Comparison of ENCODE assay signal across 10 cellular contexts in the genomic region with DNA sequence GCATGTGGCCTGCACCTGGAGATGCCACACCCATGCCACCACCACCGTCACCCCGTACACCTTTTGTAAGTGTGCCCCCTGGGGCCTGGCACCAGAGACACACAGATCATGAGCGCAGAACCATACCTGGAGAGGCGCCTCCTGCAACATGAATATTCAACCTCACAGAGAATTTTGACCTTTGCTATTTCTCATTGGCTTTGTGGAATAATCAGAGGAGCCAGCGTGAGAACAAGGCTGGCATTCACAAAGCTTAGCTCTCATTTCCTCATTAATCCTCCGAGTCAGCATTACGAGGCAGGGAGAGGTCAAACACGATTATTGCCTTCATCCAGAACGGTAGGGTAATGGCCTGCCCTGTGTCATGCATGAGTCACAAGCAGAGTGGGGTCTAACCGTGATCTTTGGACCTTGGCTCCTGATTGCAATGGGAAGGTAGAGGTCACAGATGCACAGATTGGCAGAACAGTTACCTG.
A peak's percentile ranks its signal among the peaks of the same experiment; 100 is the strongest.
DNase-seq lines count a peak whose midpoint lies in the region; ATAC-seq, FAIRE-seq and TF ChIP-seq lines count a peak whose summit lies in the region.
"Had no signal": no experiment of that assay in that cellular context is flagged by ENCODE, and none has a peak within 500 bp of the region (broad histone marks: within the 10 kb centered on the region; RNA-seq: fewer than 3 reads in every experiment).

No MANE protein-coding gene starts in this region.

- TF ChIP-seq RAD21 in K562 (CRISPR knock-in tag; conservative IDR thresholded peaks at IDR 0.05 in 1 of 2, IDR thresholded peaks at IDR 0.05 in 1 of 2) = no peak

- DNase-seq in HuH-7 (ENCODE audit: low spot score) (peak; percentile 66), K562 (ENCODE audit: extremely low read depth in 1 of 4, low spot score in 3 of 4) (no peak), left kidney (ENCODE audit: low read depth, low spot score) (peak; percentile 61), NCI-H510A (lab: John Stamatoyannopoulos, UW) (no peak), DMS79 (lab: John Stamatoyannopoulos, UW) (no peak)
- DNase-seq: activated effector memory CD4-positive, alpha-beta T cell treated with anti-CD3 and anti-CD28 coated beads, Interleukin-2, amount 50 U/mL, for 16 hours; heart right ventricle had no signal

- TF ChIP-seq POLR2A in K562 (conservative IDR thresholded peaks at IDR 0.05) = no peak

- TF ChIP-seq EP300 in K562 (IDR thresholded peaks at IDR 0.05; ENCODE audit: low read length) = no peak

- no peaks in the 10 kb centered on the region for H3K27me3 ChIP-seq in ACC112 (ENCODE audit: insufficient read depth, low read length)
- peaks cover 8 to 49% of the 10 kb centered on the region in 2 experiments for H3K27me3 ChIP-seq in K562 (ENCODE audit: control insufficient read depth in 2 of 2, insufficient read depth in 2 of 2, low read length in 2 of 2)
- H3K27me3 ChIP-seq: heart right ventricle had no signal

- POLR2A ChIA-PET in K562 (lab: Yijun Ruan, JAX) = no interaction called here

- H2AFZ ChIP-seq in ACC112 (ENCODE audit: low read length, unreplicated experiment) (no peak overlapping the region), K562 (ENCODE audit: low read depth, low read length) (no peak overlapping the region)

- peak overlapping the region; percentile 93 for H3K27ac ChIP-seq in ACC112 (ENCODE audit: low read depth, low read length)
- H3K27ac ChIP-seq in K562 (ENCODE audit: extremely low read depth, low read depth, low read length) = no peak overlapping the region

- no TSS peak for BruUV-seq in K562 (replicated peaks; lab: Mats Ljungman, UMichigan)

- ATAC-seq in K562 (no peak), HG03045 (IDR thresholded peaks at IDR 0.05; ENCODE audit: unreplicated experiment) (no peak), HG03378 (IDR thresholded peaks at IDR 0.05; ENCODE audit: unreplicated experiment) (no peak)

- intact Hi-C loops in K562 (cut with micrococcal nuclease) = no loop called here

- no peaks in the 10 kb centered on the region for H4K20me1 ChIP-seq in K562 (replicated peaks; ENCODE audit: control insufficient read depth, insufficient read depth, low read length)

- no peak for TF ChIP-seq CTCF in K562 (IDR thresholded peaks at IDR 0.05 in 2 of 3, conservative IDR thresholded peaks at IDR 0.05 in 1 of 3; ENCODE audit: insufficient read depth in 2 of 3, low read depth in 1 of 3, low read length in 3 of 3)

- CTCF ChIA-PET in K562 (lab: Yijun Ruan, JAX; ENCODE audit: low intra/inter-chr PET ratio) = no interaction called here

- H3K4me1 ChIP-seq in ACC112 (ENCODE audit: control insufficient read depth, insufficient read depth, low read length, unreplicated experiment) = peaks cover 27% of the 10 kb centered on the region
- no peaks in the 10 kb centered on the region for H3K4me1 ChIP-seq in K562 (replicated peaks in 1 of 2; ENCODE audit: control insufficient read depth in 2 of 2, insufficient read depth in 2 of 2, low read length in 2 of 2)

- H3K79me2 ChIP-seq in ACC112 (ENCODE audit: control insufficient read depth, insufficient read depth, low read length, unreplicated experiment) (no peaks in the 10 kb centered on the region), K562 (ENCODE audit: control insufficient read depth, insufficient read depth, low read length) (no peaks in the 10 kb centered on the region)

- H3K9me1 ChIP-seq in K562 (ENCODE audit: control insufficient read depth, insufficient read depth, low read length) = no peaks in the 10 kb centered on the region

- H3K9ac ChIP-seq in K562 (ENCODE audit: insufficient read depth in 1 of 2, low read depth in 2 of 2, low read length in 2 of 2) = no peak overlapping the region

- no peaks in the 10 kb centered on the region for H3K9me3 ChIP-seq in K562 (replicated peaks; ENCODE audit: control insufficient read depth, insufficient read depth, low read depth, low read length)

- no peak for FAIRE-seq in K562 (lab: Jason Lieb, UNC)

- no peak overlapping the region for H3K4me2 ChIP-seq in K562 (ENCODE audit: insufficient read depth, low read length)

- no peaks in the 10 kb centered on the region for H3K36me3 ChIP-seq in ACC112 (ENCODE audit: insufficient read depth, low read length)
- no peaks in the 10 kb centered on the region for H3K36me3 ChIP-seq in K562 (ENCODE audit: control insufficient read depth, insufficient read depth, low read length)
- H3K36me3 ChIP-seq: heart right ventricle had no signal

- peak overlapping the region; percentile 28; the same call in 1 of the 2 replicates for H3K4me3 ChIP-seq in ACC112 (ENCODE audit: low read depth, low read length)
- no peak overlapping the region for H3K4me3 ChIP-seq in K562
- H3K4me3 ChIP-seq: heart right ventricle had no signal

- in situ Hi-C loops in K562 (cut with MboI) = no loop called here

- under 1% methylated on average over 10 of the region's 10 CpGs for WGBS in K562 (ENCODE audit: insufficient coverage, low coverage, missing lambda C conversion rate)

TF ChIP-seq in K562, 482 proteins besides CTCF, POLR2A, EP300 and RAD21:
- TF ChIP-seq ZNF316 (IDR thresholded peaks at IDR 0.05) (peak; percentile 30; the same call in 1 of the 2 replicates), LCOR (CRISPR knock-in tag; IDR thresholded peaks at IDR 0.05) (no peak), ZNF3 (CRISPR knock-in tag; IDR thresholded peaks at IDR 0.05) (no peak), TCFL5 (CRISPR knock-in tag; conservative IDR thresholded peaks at IDR 0.05) (no peak), FUS (optimal IDR thresholded peaks at IDR 0.05; ENCODE audit: low read depth, low read length) (no peak), C11orf30 (IDR thresholded peaks at IDR 0.05; ENCODE audit: low read depth) (peak; percentile 14; the same call in 1 of the 2 replicates), SAFB (IDR thresholded peaks at IDR 0.05; ENCODE audit: borderline replicate concordance, low read depth, low read length) (no peak), BACH1 (tag; IDR thresholded peaks at IDR 0.05) (no peak), ZNF561 (CRISPR knock-in tag; conservative IDR thresholded peaks at IDR 0.05) (no peak), EHMT2 (IDR thresholded peaks at IDR 0.05) (no peak), FOSL1 (tag; conservative IDR thresholded peaks at IDR 0.05) (peak; percentile 30; the same call in 1 of the 2 replicates), KLF16 (IDR thresholded peaks at IDR 0.05) (no peak), ZNF589 (CRISPR knock-in tag; IDR thresholded peaks at IDR 0.05; ENCODE audit: low read depth) (no peak), FOXA3 (CRISPR knock-in tag; conservative IDR thresholded peaks at IDR 0.05 in 1 of 2, IDR thresholded peaks at IDR 0.05 in 1 of 2) (no peak), BRD9 (IDR thresholded peaks at IDR 0.05; ENCODE audit: low read depth, partially characterized antibody) (no peak)
- TF ChIP-seq, protein P1, sequence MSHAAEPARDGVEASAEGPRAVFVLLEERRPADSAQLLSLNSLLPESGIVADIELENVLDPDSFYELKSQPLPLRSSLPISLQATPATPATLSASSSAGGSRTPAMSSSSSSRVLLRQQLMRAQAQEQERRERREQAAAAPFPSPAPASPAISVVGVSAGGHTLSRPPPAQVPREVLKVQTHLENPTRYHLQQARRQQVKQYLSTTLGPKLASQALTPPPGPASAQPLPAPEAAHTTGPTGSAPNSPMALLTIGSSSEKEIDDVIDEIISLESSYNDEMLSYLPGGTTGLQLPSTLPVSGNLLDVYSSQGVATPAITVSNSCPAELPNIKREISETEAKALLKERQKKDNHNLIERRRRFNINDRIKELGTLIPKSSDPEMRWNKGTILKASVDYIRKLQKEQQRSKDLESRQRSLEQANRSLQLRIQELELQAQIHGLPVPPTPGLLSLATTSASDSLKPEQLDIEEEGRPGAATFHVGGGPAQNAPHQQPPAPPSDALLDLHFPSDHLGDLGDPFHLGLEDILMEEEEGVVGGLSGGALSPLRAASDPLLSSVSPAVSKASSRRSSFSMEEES (CRISPR knock-in tag; IDR thresholded peaks at IDR 0.05) = no peak
- TF ChIP-seq, protein P2, sequence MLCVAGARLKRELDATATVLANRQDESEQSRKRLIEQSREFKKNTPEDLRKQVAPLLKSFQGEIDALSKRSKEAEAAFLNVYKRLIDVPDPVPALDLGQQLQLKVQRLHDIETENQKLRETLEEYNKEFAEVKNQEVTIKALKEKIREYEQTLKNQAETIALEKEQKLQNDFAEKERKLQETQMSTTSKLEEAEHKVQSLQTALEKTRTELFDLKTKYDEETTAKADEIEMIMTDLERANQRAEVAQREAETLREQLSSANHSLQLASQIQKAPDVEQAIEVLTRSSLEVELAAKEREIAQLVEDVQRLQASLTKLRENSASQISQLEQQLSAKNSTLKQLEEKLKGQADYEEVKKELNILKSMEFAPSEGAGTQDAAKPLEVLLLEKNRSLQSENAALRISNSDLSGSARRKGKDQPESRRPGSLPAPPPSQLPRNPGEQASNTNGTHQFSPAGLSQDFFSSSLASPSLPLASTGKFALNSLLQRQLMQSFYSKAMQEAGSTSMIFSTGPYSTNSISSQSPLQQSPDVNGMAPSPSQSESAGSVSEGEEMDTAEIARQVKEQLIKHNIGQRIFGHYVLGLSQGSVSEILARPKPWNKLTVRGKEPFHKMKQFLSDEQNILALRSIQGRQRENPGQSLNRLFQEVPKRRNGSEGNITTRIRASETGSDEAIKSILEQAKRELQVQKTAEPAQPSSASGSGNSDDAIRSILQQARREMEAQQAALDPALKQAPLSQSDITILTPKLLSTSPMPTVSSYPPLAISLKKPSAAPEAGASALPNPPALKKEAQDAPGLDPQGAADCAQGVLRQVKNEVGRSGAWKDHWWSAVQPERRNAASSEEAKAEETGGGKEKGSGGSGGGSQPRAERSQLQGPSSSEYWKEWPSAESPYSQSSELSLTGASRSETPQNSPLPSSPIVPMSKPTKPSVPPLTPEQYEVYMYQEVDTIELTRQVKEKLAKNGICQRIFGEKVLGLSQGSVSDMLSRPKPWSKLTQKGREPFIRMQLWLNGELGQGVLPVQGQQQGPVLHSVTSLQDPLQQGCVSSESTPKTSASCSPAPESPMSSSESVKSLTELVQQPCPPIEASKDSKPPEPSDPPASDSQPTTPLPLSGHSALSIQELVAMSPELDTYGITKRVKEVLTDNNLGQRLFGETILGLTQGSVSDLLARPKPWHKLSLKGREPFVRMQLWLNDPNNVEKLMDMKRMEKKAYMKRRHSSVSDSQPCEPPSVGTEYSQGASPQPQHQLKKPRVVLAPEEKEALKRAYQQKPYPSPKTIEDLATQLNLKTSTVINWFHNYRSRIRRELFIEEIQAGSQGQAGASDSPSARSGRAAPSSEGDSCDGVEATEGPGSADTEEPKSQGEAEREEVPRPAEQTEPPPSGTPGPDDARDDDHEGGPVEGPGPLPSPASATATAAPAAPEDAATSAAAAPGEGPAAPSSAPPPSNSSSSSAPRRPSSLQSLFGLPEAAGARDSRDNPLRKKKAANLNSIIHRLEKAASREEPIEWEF (CRISPR knock-in tag; IDR thresholded peaks at IDR 0.05) = no peak

Comparison
In these comparisons a context has a peak if more than half of its experiments do, and no peak if none do; other contexts are left out.
1. DNase-seq: peak in HuH-7 (single experiment) and left kidney (single experiment); none in K562 (0 of 4), NCI-H510A (single experiment) and DMS79 (single experiment).